Comparison of ENCODE assay signal across 9 cellular contexts in genomic region chr11:34318111-34319037, GRCh38. TPM values are rescaled to one million over a fixed set of nuclear protein-coding genes. Genes with fewer than 3 reads are reported as not detected.
DNase-seq lines count a peak whose midpoint lies in the region; ATAC-seq and TF ChIP-seq lines count a peak whose summit lies in the region.
"Had no signal": no experiment of that assay in that cellular context is flagged by ENCODE, and none has a peak within 500 bp of the region (broad histone marks: within the 10 kb centered on the region; RNA-seq: fewer than 3 reads in every experiment).

No MANE protein-coding gene starts in this region.

- H2AFZ ChIP-seq in PC-9, result no peak overlapping the region

- peak; percentile 50 for DNase-seq in Daoy (ENCODE audit: low read depth)
- DNase-seq in PC-9, result peak in 1 of 2 experiments; percentile 39
- no peak for DNase-seq in epithelial cell of prostate (ENCODE audit: low read depth, low spot score)
- peak; percentile 90 for DNase-seq in renal cortical epithelial cell (ENCODE audit: low read depth)
- no peak for DNase-seq in GF-D8 (lab: John Stamatoyannopoulos, UW)
- no peak for DNase-seq in right atrium auricular region (ENCODE audit: low spot score)
- no peak for DNase-seq in NCI-H82 treated with DMSO at 0.1 percent for 48 hours (lab: John Stamatoyannopoulos, UW; ENCODE audit: unreplicated experiment)
- DNase-seq: NCI-H187 treated with DMSO at 0.1 percent for 48 hours had no signal

- TF ChIP-seq CTCF in PC-9 (conservative IDR thresholded peaks at IDR 0.05), result no peak
- TF ChIP-seq CTCF in right atrium auricular region (IDR thresholded peaks at IDR 0.05), result no peak

- H3K36me3 ChIP-seq in PC-9 (ENCODE audit: low read depth) (no peaks in the 10 kb centered on the region; the same call in 1 of the 2 replicates), right atrium auricular region (no peaks in the 10 kb centered on the region)

- H4K20me1 ChIP-seq in PC-9 (ENCODE audit: insufficient read depth), result no peaks in the 10 kb centered on the region; the same call in 1 of the 2 replicates

- no peak overlapping the region for H3K4me2 ChIP-seq in PC-9

- no peak for ATAC-seq in GM19023 (IDR thresholded peaks at IDR 0.05; ENCODE audit: unreplicated experiment)

- H3K79me2 ChIP-seq in PC-9 (ENCODE audit: low read depth), result peaks cover 90% of the 10 kb centered on the region

- CTCF ChIA-PET in PC-9 (lab: Charles Lee), result no interaction called here

- no peaks in the 10 kb centered on the region for H3K9me2 ChIP-seq in PC-9 (ENCODE audit: insufficient read depth)

- H3K4me3 ChIP-seq in PC-9 (no peak overlapping the region), right atrium auricular region (no peak overlapping the region)

- H3K27ac ChIP-seq in PC-9 (peak overlapping the region; percentile 13), epithelial cell of prostate (peak overlapping the region; percentile 15), right atrium auricular region (peak overlapping the region in 1 of 2 donors; percentile 7)

- BruUV-seq in PC-9 (replicated peaks; lab: Mats Ljungman, UMichigan), result no TSS peak

- peaks cover 19% of the 10 kb centered on the region for H3K4me1 ChIP-seq in PC-9 (replicated peaks; ENCODE audit: insufficient read depth)
- peaks cover 0 to 43% of the 10 kb centered on the region in 2 donors for H3K4me1 ChIP-seq in right atrium auricular region

- POLR2A ChIA-PET in PC-9 (lab: Charles Lee; ENCODE audit: unreplicated experiment), result interaction anchor here (0.7 kb wide), 2 partner anchors 19 to 25 kb away, joined by 3 to 10 read pairs; no protein-coding TSS in a partner anchor

- no peaks in the 10 kb centered on the region for H3K9me3 ChIP-seq in PC-9 (ENCODE audit: insufficient read depth, low read depth)
- no peaks in the 10 kb centered on the region for H3K9me3 ChIP-seq in right atrium auricular region

- H3K27me3 ChIP-seq in PC-9 (ENCODE audit: insufficient read depth, low read depth) (no peaks in the 10 kb centered on the region), right atrium auricular region (no peaks in the 10 kb centered on the region)

- intact Hi-C loops in PC-9 (cut with micrococcal nuclease; ENCODE audit: unreplicated experiment), result no loop called here

- H3F3A ChIP-seq in PC-9 (ENCODE audit: insufficient read depth, low read depth), result peaks cover 20% of the 10 kb centered on the region

RNA-seq across cellular contexts. Expression of gene ABTB2, which starts 39.4 kb away (rescaled TPM):
- 9.3 and 11.4 TPM in 2 replicates for total RNA-seq in Daoy (2014; rRNA removed; shearing (Covaris generic))
- 12.7 and 12.9 TPM in 2 replicates for total RNA-seq in PC-9 (2021)
- total RNA-seq in renal cortical epithelial cell, result 36.5 and 44.1 TPM in 2 replicates
- 10 to 100 TPM; 27.0 to 27.4 TPM for total RNA-seq in right atrium auricular region

Comparison
In these comparisons a context has a peak if more than half of its experiments do, and no peak if none do; other contexts are left out.
1. DNase-seq: peak in Daoy (single experiment) and renal cortical epithelial cell (single experiment); none in epithelial cell of prostate (single experiment), GF-D8 (single experiment), right atrium auricular region (single experiment) and NCI-H82 treated with DMSO at 0.1 percent for 48 hours (single experiment).